In genomic region chr4:108168213-108168671, GRCh38 we compare ENCODE assay signal across 8 cellular contexts.
DNase-seq lines count a peak whose midpoint lies in the region; TF ChIP-seq lines count a peak whose summit lies in the region.

No MANE protein-coding gene starts in this region.

- CTCF ChIA-PET in HEK293 (lab: Yijun Ruan, JAX) = no interaction called here

- H3K36me3 ChIP-seq in HEK293 (ENCODE audit: control insufficient read depth in 2 of 2, insufficient read depth in 1 of 2, low read length in 2 of 2) = peaks cover 0 to 4% of the 10 kb centered on the region in 2 experiments; a peak in 2 of 3 replicates
- no peaks in the 10 kb centered on the region for H3K36me3 ChIP-seq in tibial artery

- no peaks in the 10 kb centered on the region for H3K27me3 Mint-ChIP-seq in activated naive CD4-positive, alpha-beta T cell treated with anti-CD3 and anti-CD28 coated beads, Interleukin-2, amount 50 U/mL, for 24 hours

- intact Hi-C loops in tibial artery (cut with DNase I; ENCODE audit: low total_unique reads) = no loop called here

- H3K4me1 Mint-ChIP-seq in activated naive CD4-positive, alpha-beta T cell treated with anti-CD3 and anti-CD28 coated beads, Interleukin-2, amount 50 U/mL, for 24 hours = peaks cover 31% of the 10 kb centered on the region

- H3K27ac Mint-ChIP-seq in activated naive CD4-positive, alpha-beta T cell treated with anti-CD3 and anti-CD28 coated beads, Interleukin-2, amount 50 U/mL, for 24 hours = peak overlapping the region; percentile 98

- H3K4me3 ChIP-seq in AG09309 (ENCODE audit: control insufficient read depth, low read depth, low read length) (peak overlapping the region; percentile 49), HEK293 (ENCODE audit: low read depth, low read length) (peak overlapping the region; percentile 72), tibial artery (peak overlapping the region; percentile 51 to 60)

- H3K9me3 ChIP-seq in HEK293 (ENCODE audit: control insufficient read depth, insufficient read depth, low read depth, low read length) = no peaks in the 10 kb centered on the region
- H3K9me3 ChIP-seq in tibial artery = no peaks in the 10 kb centered on the region

- POLR2A ChIA-PET in HEK293 (lab: Yijun Ruan, JAX) = interaction anchor here (1.0 to 1.3 kb wide), 4 partner anchors 80 to 168 kb away, joined by 3 to 4 read pairs (median 4); no protein-coding TSS in a partner anchor

- peaks cover 3% of the 10 kb centered on the region for H3K4me1 ChIP-seq in HEK293 (ENCODE audit: control insufficient read depth, insufficient read depth, low read length)
- peaks cover 0 to 51% (median 39%) of the 10 kb centered on the region in 4 donors for H3K4me1 ChIP-seq in tibial artery

- H3K36me3 Mint-ChIP-seq in activated naive CD4-positive, alpha-beta T cell treated with anti-CD3 and anti-CD28 coated beads, Interleukin-2, amount 50 U/mL, for 24 hours = peaks cover 15% of the 10 kb centered on the region

- TF ChIP-seq CTCF in AG09309 (IDR thresholded peaks at IDR 0.05; ENCODE audit: control insufficient read depth, insufficient read depth, low read depth, low read length, missing control alignments) (no peak), HEK293 (tag by site-specific recombination; IDR thresholded peaks at IDR 0.05) (no peak), tibial artery (IDR thresholded peaks at IDR 0.05) (no peak)

- no peaks in the 10 kb centered on the region for H3K9me3 Mint-ChIP-seq in activated naive CD4-positive, alpha-beta T cell treated with anti-CD3 and anti-CD28 coated beads, Interleukin-2, amount 50 U/mL, for 24 hours

- H3K27ac ChIP-seq in HEK293 (ENCODE audit: extremely low read depth, low read depth, low read length) = peak overlapping the region; percentile 74; the same call in 1 of the 2 replicates
- H3K27ac ChIP-seq in tibial artery = no peak overlapping the region

- peaks cover 0 to 99% of the 10 kb centered on the region in 2 donors for H3K27me3 ChIP-seq in tibial artery

- DNase-seq in AG09309 (ENCODE audit: low read depth) (no peak), kidney glomerular epithelial cell (lab: John Stamatoyannopoulos, UW) (peak; percentile 40), tibial artery (no peak), nucleus accumbens (lab: John Stamatoyannopoulos, UW) (no peak), NCI-H1417 treated with DMSO at 0.1 percent for 48 hours (lab: John Stamatoyannopoulos, UW) (no peak), NCI-H146 treated with DMSO at 0.1 percent for 48 hours (lab: John Stamatoyannopoulos, UW; ENCODE audit: unreplicated experiment) (no peak)

- peak overlapping the region; percentile 92 for H3K4me3 Mint-ChIP-seq in activated naive CD4-positive, alpha-beta T cell treated with anti-CD3 and anti-CD28 coated beads, Interleukin-2, amount 50 U/mL, for 24 hours

TF ChIP-seq in HEK293, 187 proteins besides CTCF, POLR2A, EP300 and RAD21:
- TF ChIP-seq PRDM1 (tag by site-specific recombination; IDR thresholded peaks at IDR 0.05) (0 out of 2 replicates have a peak, but pooled peaks have one; percentile 16), ZXDB (tag by site-specific recombination; IDR thresholded peaks at IDR 0.05) (no peak), ZBTB11 (tag by site-specific recombination; conservative IDR thresholded peaks at IDR 0.05; ENCODE audit: low read depth) (peak; percentile 97), PATZ1 (tag by site-specific recombination; IDR thresholded peaks at IDR 0.05) (0 out of 2 replicates have a peak, but pooled peaks have one; percentile 0), ZBTB8A (tag by site-specific recombination; IDR thresholded peaks at IDR 0.05) (no peak), ATF2 (tag by site-specific recombination; IDR thresholded peaks at IDR 0.05; ENCODE audit: low read depth) (no peak), SP7 (tag by site-specific recombination; IDR thresholded peaks at IDR 0.05) (no peak), ZNF48 (tag by site-specific recombination; IDR thresholded peaks at IDR 0.05) (no peak), ZNF248 (tag by site-specific recombination; IDR thresholded peaks at IDR 0.05) (no peak), ZFP3 (tag by site-specific recombination; IDR thresholded peaks at IDR 0.05; ENCODE audit: low read depth) (no peak), ZFP69B (tag by site-specific recombination; IDR thresholded peaks at IDR 0.05) (no peak), ZNF561 (tag by site-specific recombination; IDR thresholded peaks at IDR 0.05; ENCODE audit: borderline replicate concordance) (no peak), ZNF148 (tag by site-specific recombination; IDR thresholded peaks at IDR 0.05; ENCODE audit: borderline replicate concordance) (no peak), MZF1 (tag by site-specific recombination; IDR thresholded peaks at IDR 0.05; ENCODE audit: borderline replicate concordance) (no peak)
TF ChIP-seq in HEK293: peak in this region for 3.
